ENCODE assay signal across 14 cellular contexts in the genomic region with DNA sequence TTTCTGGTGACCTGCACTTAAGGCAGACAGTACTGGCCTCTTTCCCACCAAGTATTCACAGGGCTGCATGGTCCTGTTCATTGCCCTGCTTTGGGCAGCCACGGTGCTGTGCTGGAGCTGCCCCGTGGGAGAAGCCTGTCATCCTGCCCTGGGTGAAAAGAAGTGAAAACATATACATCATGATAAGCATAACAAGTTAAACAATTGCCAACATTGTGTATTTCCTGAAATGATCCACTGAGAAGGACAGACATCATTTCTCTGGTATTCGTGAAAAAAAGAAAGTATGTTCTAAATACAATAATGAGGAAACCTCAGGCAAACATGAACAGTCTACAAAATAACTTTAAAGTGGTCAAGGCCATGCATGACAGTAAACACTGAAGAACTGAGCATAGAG.
A peak's percentile ranks its signal among the peaks of the same experiment; 100 is the strongest.
DNase-seq lines count a peak whose midpoint lies in the region; FAIRE-seq and TF ChIP-seq lines count a peak whose summit lies in the region.
"Had no signal": no experiment of that assay in that cellular context is flagged by ENCODE, and none has a peak within 500 bp of the region (broad histone marks: within the 10 kb centered on the region; RNA-seq: fewer than 3 reads in every experiment).

No MANE protein-coding gene starts in this region.

- no peak overlapping the region for H3K4me2 ChIP-seq in astrocyte (ENCODE audit: low read length)
- no peak overlapping the region for H3K4me2 ChIP-seq in neural cell (ENCODE audit: low read length)
- H3K4me2 ChIP-seq: BLaER1, GM23338 had no signal

- peaks cover 21% of the 10 kb centered on the region for H3K4me1 ChIP-seq in astrocyte (ENCODE audit: insufficient read depth, low read length)
- no peaks in the 10 kb centered on the region for H3K4me1 ChIP-seq in esophagus muscularis mucosa
- H3K4me1 ChIP-seq in endodermal cell (ENCODE audit: control insufficient read depth, insufficient read depth, low read length), result peaks cover 5% of the 10 kb centered on the region
- H3K4me1 ChIP-seq: BLaER1 had no signal

- 67% methylated on average over 3 of the region's 3 CpGs for WGBS in esophagus muscularis mucosa
- 96 to 100% methylated on average over 1 to 3 of the region's 3 CpGs for WGBS in endodermal cell (ENCODE audit: insufficient coverage in 1 of 2, insufficient read length in 1 of 2), 2 experiments

- H3K79me2 ChIP-seq in astrocyte (ENCODE audit: insufficient read depth, low read length) (no peaks in the 10 kb centered on the region), neural cell (replicated peaks; ENCODE audit: insufficient read depth, low read length) (no peaks in the 10 kb centered on the region)

- TF ChIP-seq EP300 in esophagus muscularis mucosa (IDR thresholded peaks at IDR 0.05), result no peak
- no peak for TF ChIP-seq EP300 in neural cell (conservative IDR thresholded peaks at IDR 0.05; ENCODE audit: poor library complexity, severe bottlenecking)

- no peaks in the 10 kb centered on the region for H3F3A ChIP-seq in neural cell (ENCODE audit: insufficient read depth, low read length, poor library complexity, severe bottlenecking)

- no peaks in the 10 kb centered on the region for H3K9me3 ChIP-seq in astrocyte (ENCODE audit: insufficient read depth, low read depth, low read length)
- H3K9me3 ChIP-seq in esophagus muscularis mucosa, result no peaks in the 10 kb centered on the region
- no peaks in the 10 kb centered on the region for H3K9me3 ChIP-seq in neural cell (ENCODE audit: low read length)
- no peaks in the 10 kb centered on the region for H3K9me3 ChIP-seq in endodermal cell (ENCODE audit: control insufficient read depth, low read length)
- H3K9me3 ChIP-seq: BLaER1 had no signal

- H4K20me1 ChIP-seq in astrocyte (ENCODE audit: insufficient read depth, low read length) (no peaks in the 10 kb centered on the region), neural cell (ENCODE audit: insufficient read depth) (no peaks in the 10 kb centered on the region)
- H4K20me1 ChIP-seq: BLaER1 had no signal

- peaks cover 4% of the 10 kb centered on the region for H3K9me3 Mint-ChIP-seq in astrocyte (ENCODE audit: unreplicated experiment)
- H3K9me3 Mint-ChIP-seq in endodermal cell, result no peaks in the 10 kb centered on the region
- H3K9me3 Mint-ChIP-seq: CD8-positive, alpha-beta memory T cell; GM23338 had no signal

- H3K36me3 Mint-ChIP-seq in astrocyte (ENCODE audit: low read depth, unreplicated experiment) (no peaks in the 10 kb centered on the region), endodermal cell (ENCODE audit: low read depth) (no peaks in the 10 kb centered on the region)
- H3K36me3 Mint-ChIP-seq: CD8-positive, alpha-beta memory T cell had no signal

- no peak for TF ChIP-seq RAD21 in neural cell (conservative IDR thresholded peaks at IDR 0.05)

- H3K9ac ChIP-seq in astrocyte (ENCODE audit: low read length), result no peak overlapping the region
- no peak overlapping the region for H3K9ac ChIP-seq in neural cell (ENCODE audit: low read length)
- H3K9ac ChIP-seq in endodermal cell (ENCODE audit: extremely low read depth, low read length, poor library complexity, severe bottlenecking), result no peak overlapping the region
- H3K9ac ChIP-seq: BLaER1 had no signal

- intact Hi-C loops in esophagus muscularis mucosa (cut with DNase I), result no loop called here

- no peaks in the 10 kb centered on the region for H3K27me3 ChIP-seq in astrocyte (ENCODE audit: insufficient read depth, low read length)
- no peaks in the 10 kb centered on the region for H3K27me3 ChIP-seq in esophagus muscularis mucosa
- H3K27me3 ChIP-seq in neural cell (ENCODE audit: insufficient read depth, low read depth, low read length), result no peaks in the 10 kb centered on the region
- H3K27me3 ChIP-seq in endodermal cell (ENCODE audit: control insufficient read depth, insufficient read depth, low read length, poor library complexity, severe bottlenecking), result no peaks in the 10 kb centered on the region
- H3K27me3 ChIP-seq: BLaER1 had no signal

- H3K27me3 Mint-ChIP-seq in astrocyte (ENCODE audit: low read depth, unreplicated experiment) (no peaks in the 10 kb centered on the region), endodermal cell (ENCODE audit: insufficient read depth) (no peaks in the 10 kb centered on the region)

- TF ChIP-seq CTCF in astrocyte (IDR thresholded peaks at IDR 0.05; ENCODE audit: insufficient read depth, low read depth, low read length) (no peak), esophagus muscularis mucosa (IDR thresholded peaks at IDR 0.05) (no peak), neural cell (IDR thresholded peaks at IDR 0.05; ENCODE audit: poor library complexity, severe bottlenecking) (no peak), endodermal cell (conservative IDR thresholded peaks at IDR 0.05) (no peak)

- H3K4me3 ChIP-seq in astrocyte (ENCODE audit: insufficient read depth, low read depth, low read length) (no peak overlapping the region), esophagus muscularis mucosa (no peak overlapping the region), neural cell (ENCODE audit: low read length) (no peak overlapping the region), endodermal cell (ENCODE audit: low read length) (no peak overlapping the region)
- H3K4me3 ChIP-seq: BLaER1, GM23338 had no signal

- H3K27ac ChIP-seq in astrocyte (ENCODE audit: low read depth, low read length) (no peak overlapping the region), esophagus muscularis mucosa (replicated peaks in 1 of 4) (no peak overlapping the region), neural cell (ENCODE audit: low read length) (peak overlapping the region; percentile 42), endodermal cell (ENCODE audit: low read depth, low read length) (no peak overlapping the region)
- H3K27ac ChIP-seq: BLaER1 had no signal

- no peaks in the 10 kb centered on the region for H3K9me2 ChIP-seq in neural cell (ENCODE audit: insufficient read depth, low read length)

- DNase-seq in HTR-8/SVneo (ENCODE audit: insufficient read length, low spot score) (no peak), astrocyte (ENCODE audit: low read depth) (no peak), esophagus muscularis mucosa (ENCODE audit: extremely low spot score) (peak; percentile 85), GM12891 (ENCODE audit: insufficient read length, low spot score) (no peak), DMS79 (lab: John Stamatoyannopoulos, UW) (no peak), endodermal cell (no peak)
- no peak for DNase-seq in activated T-cell treated with anti-CD3 and anti-CD28 coated beads, Interleukin-2, amount 50 U/mL, for 1 hour
- DNase-seq: 8988T; AML-193; CD8-positive, alpha-beta memory T cell; H7 had no signal

- H2AFZ ChIP-seq in astrocyte (ENCODE audit: low read depth, low read length) (no peak overlapping the region), neural cell (ENCODE audit: low read depth, low read length) (peak overlapping the region; percentile 2)
- H2AFZ ChIP-seq: GM23338 had no signal

- no peak overlapping the region for H3K27ac Mint-ChIP-seq in astrocyte (ENCODE audit: unreplicated experiment)
- H3K27ac Mint-ChIP-seq in endodermal cell, result no peak overlapping the region
- H3K27ac Mint-ChIP-seq: CD8-positive, alpha-beta memory T cell; GM23338 had no signal

- H3K4me1 Mint-ChIP-seq in astrocyte (ENCODE audit: low read depth, unreplicated experiment) (peaks cover 10% of the 10 kb centered on the region), endodermal cell (peaks cover 25% of the 10 kb centered on the region)
- H3K4me1 Mint-ChIP-seq: CD8-positive, alpha-beta memory T cell had no signal

- H3K36me3 ChIP-seq in astrocyte (ENCODE audit: insufficient read depth, low read length), result no peaks in the 10 kb centered on the region
- no peaks in the 10 kb centered on the region for H3K36me3 ChIP-seq in esophagus muscularis mucosa
- H3K36me3 ChIP-seq in neural cell (ENCODE audit: insufficient read depth, low read length), result no peaks in the 10 kb centered on the region
- H3K36me3 ChIP-seq in endodermal cell (ENCODE audit: control insufficient read depth, insufficient read depth, low read length), result no peaks in the 10 kb centered on the region
- H3K36me3 ChIP-seq: BLaER1 had no signal

- no peak for TF ChIP-seq POLR2A in esophagus muscularis mucosa (IDR thresholded peaks at IDR 0.05; ENCODE audit: low read depth)
- no peak for TF ChIP-seq POLR2A in GM12891 (IDR thresholded peaks at IDR 0.05; ENCODE audit: low read depth, low read length)

- FAIRE-seq in HTR-8/SVneo (lab: Jason Lieb, UNC), result peak; percentile 65
- peak; percentile 34 for FAIRE-seq in astrocyte (lab: Jason Lieb, UNC)
- no peak for FAIRE-seq in GM12891 (lab: Jason Lieb, UNC)

- H3K4me3 Mint-ChIP-seq in astrocyte (ENCODE audit: unreplicated experiment) (no peak overlapping the region), endodermal cell (no peak overlapping the region)
- H3K4me3 Mint-ChIP-seq: CD8-positive, alpha-beta memory T cell; GM23338 had no signal

TF ChIP-seq in GM12891, 5 proteins besides CTCF, POLR2A, EP300 and RAD21:
- no peak for TF ChIP-seq TAF1 (IDR thresholded peaks at IDR 0.05; ENCODE audit: low read depth, low read length)
- TF ChIP-seq POLR2AphosphoS5 (IDR thresholded peaks at IDR 0.05; ENCODE audit: low read depth, low read length), result no peak
